ENCODE assay signal across 13 cellular contexts in the genomic region with DNA sequence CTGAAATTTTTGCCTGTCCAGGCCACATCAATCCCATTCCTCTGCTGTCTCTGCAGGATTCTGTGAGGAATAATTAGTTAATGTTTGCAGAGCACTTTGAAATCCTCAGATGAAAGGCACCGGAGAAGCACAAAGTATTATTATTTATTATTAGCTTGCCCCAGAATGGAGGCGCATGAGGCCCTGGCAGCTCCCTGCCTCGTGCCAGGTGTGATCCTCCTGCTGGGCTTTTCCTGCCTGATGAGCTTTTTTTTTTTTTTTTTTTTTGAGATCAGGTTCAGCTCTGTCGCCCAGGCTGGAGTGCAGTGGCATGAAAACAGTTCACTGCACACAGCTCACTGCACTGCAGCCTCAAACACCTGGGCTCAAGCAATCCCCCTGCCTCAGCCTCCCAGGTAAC.
"Had no signal": no experiment of that assay in that cellular context is flagged by ENCODE, and none has a peak within 500 bp of the region (broad histone marks: within the 10 kb centered on the region; RNA-seq: fewer than 3 reads in every experiment).

No MANE protein-coding gene starts in this region.

- H3K4me1 Mint-ChIP-seq: activated CD4-positive, alpha-beta memory T cell treated with anti-CD3 and anti-CD28 coated beads, Interleukin-2, amount 10 ng/mL, durations not matched to agents 7 days and 5 days; stimulated activated naive B cell treated with anti-CD40 and anti-IgM and Interleukin-4, amounts not matched to agents 10 μg/mL and 1 μg/mL and 100 μg/mL, for 72 hours had no signal

- H3K4me3 Mint-ChIP-seq: activated CD4-positive, alpha-beta memory T cell treated with anti-CD3 and anti-CD28 coated beads, Interleukin-2, amount 10 ng/mL, durations not matched to agents 7 days and 5 days; activated T-cell treated with anti-CD3 and anti-CD28 coated beads, Interleukin-2, amount 50 U/mL, for 24 hours; effector memory CD8-positive, alpha-beta T cell; natural killer cell treated with Interleukin-12 subunit alpha and Interleukin-12 subunit beta and Interleukin-15 and Interleukin-18, amount 100 ng/mL, for 72 hours; stimulated activated naive B cell treated with anti-CD40 and anti-IgM and Interleukin-4, amounts not matched to agents 10 μg/mL and 1 μg/mL and 100 μg/mL, for 72 hours had no signal

- H3K27me3 Mint-ChIP-seq: effector memory CD8-positive, alpha-beta T cell had no signal

- H3K27ac Mint-ChIP-seq: activated CD4-positive, alpha-beta memory T cell treated with anti-CD3 and anti-CD28 coated beads, Interleukin-2, amount 10 ng/mL, durations not matched to agents 7 days and 5 days; activated T-cell treated with anti-CD3 and anti-CD28 coated beads, Interleukin-2, amount 50 U/mL, for 24 hours; effector memory CD8-positive, alpha-beta T cell; natural killer cell treated with Interleukin-12 subunit alpha and Interleukin-12 subunit beta and Interleukin-15 and Interleukin-18, amount 100 ng/mL, for 72 hours; stimulated activated naive B cell treated with anti-CD40 and anti-IgM and Interleukin-4, amounts not matched to agents 10 μg/mL and 1 μg/mL and 100 μg/mL, for 72 hours had no signal

- H3K36me3 Mint-ChIP-seq: natural killer cell treated with Interleukin-12 subunit alpha and Interleukin-12 subunit beta and Interleukin-15 and Interleukin-18, amount 100 ng/mL, for 72 hours; stimulated activated naive B cell treated with anti-CD40 and anti-IgM and Interleukin-4, amounts not matched to agents 10 μg/mL and 1 μg/mL and 100 μg/mL, for 72 hours had no signal

- ATAC-seq: effector memory CD8-positive, alpha-beta T cell; foreskin keratinocyte; natural killer cell treated with Interleukin-12 subunit alpha and Interleukin-12 subunit beta and Interleukin-15 and Interleukin-18, amount 100 ng/mL, for 72 hours; stimulated activated naive B cell treated with anti-CD40 and anti-IgM and Interleukin-4, amounts not matched to agents 10 μg/mL and 1 μg/mL and 100 μg/mL, for 72 hours had no signal

- H3K9me3 Mint-ChIP-seq: activated CD4-positive, alpha-beta memory T cell treated with anti-CD3 and anti-CD28 coated beads, Interleukin-2, amount 10 ng/mL, durations not matched to agents 7 days and 5 days; activated T-cell treated with anti-CD3 and anti-CD28 coated beads, Interleukin-2, amount 50 U/mL, for 24 hours; effector memory CD8-positive, alpha-beta T cell; natural killer cell treated with Interleukin-12 subunit alpha and Interleukin-12 subunit beta and Interleukin-15 and Interleukin-18, amount 100 ng/mL, for 72 hours; stimulated activated naive B cell treated with anti-CD40 and anti-IgM and Interleukin-4, amounts not matched to agents 10 μg/mL and 1 μg/mL and 100 μg/mL, for 72 hours had no signal

- DNase-seq: activated CD4-positive, alpha-beta memory T cell treated with anti-CD3 and anti-CD28 coated beads, Interleukin-2, amount 10 ng/mL, durations not matched to agents 7 days and 5 days; activated CD4-positive, alpha-beta T cell treated with anti-CD3 and anti-CD28 coated beads for 4 hours; activated naive CD4-positive, alpha-beta T cell treated with anti-CD3 and anti-CD28 coated beads, Interleukin-2, amount 50 U/mL, for 16 hours; activated T-cell treated with anti-CD3 and anti-CD28 coated beads, Interleukin-2, amount 50 U/mL, for 24 hours; dermis blood vessel endothelial cell; effector memory CD8-positive, alpha-beta T cell; foreskin keratinocyte; glutamatergic neuron; mesendoderm; stimulated activated CD4-positive, alpha-beta T cell treated with anti-CD3 and anti-CD28 coated beads, Interleukin-2, amount 100 ng/mL, for 48 hours; stimulated activated naive B cell treated with anti-CD40 and anti-IgM and Interleukin-4, amounts not matched to agents 10 μg/mL and 1 μg/mL and 100 μg/mL, for 72 hours; tibial artery had no signal
